25 cellular contexts compared by ENCODE assay signal in genomic region chr2:129152514-129152913, GRCh38.
"Had no signal": no experiment of that assay in that cellular context is flagged by ENCODE, and none has a peak within 500 bp of the region (broad histone marks: within the 10 kb centered on the region; RNA-seq: fewer than 3 reads in every experiment).

No MANE protein-coding gene starts in this region.

- H3K27ac ChIP-seq: neural progenitor cell, parathyroid adenoma, right atrium auricular region, stomach, testis, tibial artery had no signal

- H3K4me3 Mint-ChIP-seq: effector memory CD8-positive, alpha-beta T cell; memory B cell; naive thymus-derived CD4-positive, alpha-beta T cell; nephron; neural progenitor cell; stimulated activated effector memory CD8-positive, alpha-beta T cell treated with anti-CD3 and anti-CD28 coated beads, Interleukin-12 subunit alpha, Interleukin-12 subunit beta, amount 100 ng/mL, for 72 hours; type B pancreatic cell had no signal

- H3K4me1 ChIP-seq: neural progenitor cell, parathyroid adenoma, right atrium auricular region, stomach, testis had no signal

- ATAC-seq: effector memory CD8-positive, alpha-beta T cell; left lobe of liver; naive thymus-derived CD4-positive, alpha-beta T cell; sciatic nerve; stimulated activated effector memory CD8-positive, alpha-beta T cell treated with anti-CD3 and anti-CD28 coated beads, Interleukin-12 subunit alpha, Interleukin-12 subunit beta, amount 100 ng/mL, for 72 hours had no signal

- DNase-seq: cortex of kidney; effector memory CD8-positive, alpha-beta T cell; erythroblast; esophagus squamous epithelium; foreskin melanocyte; kidney; midbrain; naive thymus-derived CD4-positive, alpha-beta T cell; stimulated activated CD4-positive, alpha-beta T cell treated with anti-CD3 and anti-CD28 coated beads, Interleukin-2, amount 100 ng/mL, for 24 hours; stimulated activated CD4-positive, alpha-beta T cell treated with anti-CD3 and anti-CD28 coated beads, Interleukin-4, amount 100 ng/mL, for 24 hours; stimulated activated naive CD4-positive, alpha-beta T cell treated with Interleukin-2 at 50 U/mL for 16 hours; stomach; testis; tibial artery had no signal

- H3K27me3 ChIP-seq: esophagus squamous epithelium, neural progenitor cell, right atrium auricular region, stomach, testis, tibial artery had no signal

- H3K9me3 ChIP-seq: stomach, testis had no signal

- H2AFZ ChIP-seq: neural progenitor cell, parathyroid adenoma had no signal

- H3K36me3 Mint-ChIP-seq: memory B cell; naive thymus-derived CD4-positive, alpha-beta T cell; neural progenitor cell; stimulated activated effector memory CD8-positive, alpha-beta T cell treated with anti-CD3 and anti-CD28 coated beads, Interleukin-12 subunit alpha, Interleukin-12 subunit beta, amount 100 ng/mL, for 72 hours; type B pancreatic cell had no signal

- H3K36me3 ChIP-seq: esophagus squamous epithelium, neural progenitor cell, right atrium auricular region, stomach, tibial artery had no signal

- H3K4me2 ChIP-seq: neural progenitor cell had no signal

- H3K27ac Mint-ChIP-seq: effector memory CD8-positive, alpha-beta T cell; memory B cell; naive thymus-derived CD4-positive, alpha-beta T cell; nephron; neural progenitor cell; progenitor cell of endocrine pancreas; stimulated activated effector memory CD8-positive, alpha-beta T cell treated with anti-CD3 and anti-CD28 coated beads, Interleukin-12 subunit alpha, Interleukin-12 subunit beta, amount 100 ng/mL, for 72 hours; type B pancreatic cell had no signal

- H3K4me3 ChIP-seq: esophagus squamous epithelium, lung, neural progenitor cell, right atrium auricular region, stomach, testis, tibial artery had no signal

- H3K9me3 Mint-ChIP-seq: type B pancreatic cell had no signal

- H3K79me2 ChIP-seq: parathyroid adenoma had no signal

- H3K27me3 Mint-ChIP-seq: effector memory CD8-positive, alpha-beta T cell; type B pancreatic cell had no signal

- H3K4me1 Mint-ChIP-seq: memory B cell; naive thymus-derived CD4-positive, alpha-beta T cell; nephron; neural progenitor cell; stimulated activated effector memory CD8-positive, alpha-beta T cell treated with anti-CD3 and anti-CD28 coated beads, Interleukin-12 subunit alpha, Interleukin-12 subunit beta, amount 100 ng/mL, for 72 hours had no signal
